Comparison of ENCODE assay signal across 24 cellular contexts in genomic region chr1:45335732-45336365, GRCh38. TPM values are rescaled to one million over a fixed set of nuclear protein-coding genes. Genes with fewer than 3 reads are reported as not detected.
DNase-seq lines count a peak whose midpoint lies in the region; ATAC-seq, FAIRE-seq and TF ChIP-seq lines count a peak whose summit lies in the region.
"Had no signal": no experiment of that assay in that cellular context is flagged by ENCODE, and none has a peak within 500 bp of the region (broad histone marks: within the 10 kb centered on the region; RNA-seq: fewer than 3 reads in every experiment).

No MANE protein-coding gene starts in this region.

- peaks cover 40% of the 10 kb centered on the region for H3K36me3 Mint-ChIP-seq in stimulated activated effector memory CD8-positive, alpha-beta T cell treated with anti-CD3 and anti-CD28 coated beads, Interleukin-12 subunit alpha, Interleukin-12 subunit beta, amount 100 ng/mL, for 72 hours

- H3K4me1 Mint-ChIP-seq in stimulated activated effector memory CD8-positive, alpha-beta T cell treated with anti-CD3 and anti-CD28 coated beads, Interleukin-12 subunit alpha, Interleukin-12 subunit beta, amount 100 ng/mL, for 72 hours, result peaks cover 57% of the 10 kb centered on the region

- H3K27ac ChIP-seq in HUES6 (ENCODE audit: low read depth, low read length), result 0 out of 2 replicates have a peak overlapping the region, but pooled peaks have one; percentile 7
- H3K27ac ChIP-seq: coronary artery, esophagus muscularis mucosa, neutrophil had no signal

- no peak for FAIRE-seq in GM12891 (lab: Jason Lieb, UNC)
- FAIRE-seq: GM18507 had no signal

- no peak for TF ChIP-seq POLR2A in GM12891 (IDR thresholded peaks at IDR 0.05; ENCODE audit: low read depth, low read length)

- H3K9me3 Mint-ChIP-seq in stimulated activated effector memory CD8-positive, alpha-beta T cell treated with anti-CD3 and anti-CD28 coated beads, Interleukin-12 subunit alpha, Interleukin-12 subunit beta, amount 100 ng/mL, for 72 hours, result no peaks in the 10 kb centered on the region
- H3K9me3 Mint-ChIP-seq: activated CD4-positive, alpha-beta memory T cell treated with anti-CD3 and anti-CD28 coated beads, Interleukin-2, amount 10 ng/mL, durations not matched to agents 7 days and 5 days; immature natural killer cell had no signal

- H3K9ac ChIP-seq in HUES6 (ENCODE audit: low read length), result no peak overlapping the region
- H3K9ac ChIP-seq: SK-N-SH had no signal

- peaks cover 7% of the 10 kb centered on the region; the same call in 1 of the 2 replicates for H3K4me1 ChIP-seq in HUES6 (ENCODE audit: control insufficient read depth, insufficient read depth, low read length)
- H3K4me1 ChIP-seq: BE2C had no signal

- no peak overlapping the region for H3K4me3 ChIP-seq in HUES6 (ENCODE audit: low read depth, low read length)
- H3K4me3 ChIP-seq: coronary artery, esophagus muscularis mucosa, HAP-1 had no signal

- H3K27ac Mint-ChIP-seq in stimulated activated effector memory CD8-positive, alpha-beta T cell treated with anti-CD3 and anti-CD28 coated beads, Interleukin-12 subunit alpha, Interleukin-12 subunit beta, amount 100 ng/mL, for 72 hours, result peak overlapping the region; percentile 71
- H3K27ac Mint-ChIP-seq: activated CD4-positive, alpha-beta memory T cell treated with anti-CD3 and anti-CD28 coated beads, Interleukin-2, amount 10 ng/mL, durations not matched to agents 7 days and 5 days; immature natural killer cell had no signal

- H3K9me3 ChIP-seq in HUES6 (ENCODE audit: control insufficient read depth, insufficient read depth, low read depth, low read length), result no peaks in the 10 kb centered on the region
- H3K9me3 ChIP-seq: BE2C, esophagus muscularis mucosa, HAP-1, neutrophil, SK-N-SH had no signal

- no peak for ATAC-seq in stimulated activated effector memory CD8-positive, alpha-beta T cell treated with anti-CD3 and anti-CD28 coated beads, Interleukin-12 subunit alpha, Interleukin-12 subunit beta, amount 100 ng/mL, for 72 hours
- ATAC-seq in left cardiac atrium, result no peak

- peak; percentile 73 for DNase-seq in SW480 (ENCODE audit: low spot score)
- DNase-seq in kidney tubule cell (ENCODE audit: low spot score), result peak; percentile 13
- DNase-seq in stimulated activated effector memory CD8-positive, alpha-beta T cell treated with anti-CD3 and anti-CD28 coated beads, Interleukin-12 subunit alpha, Interleukin-12 subunit beta, amount 100 ng/mL, for 72 hours (ENCODE audit: low spot score in 2 of 2), result no peak
- DNase-seq in foreskin melanocyte, result no peak
- no peak for DNase-seq in left cardiac atrium
- DNase-seq in GM12891 (ENCODE audit: insufficient read length, low spot score), result no peak
- DNase-seq: activated CD4-positive, alpha-beta memory T cell treated with anti-CD3 and anti-CD28 coated beads, Interleukin-2, amount 10 ng/mL, durations not matched to agents 7 days and 5 days; aorta; BE2C; DMS53; glutamatergic neuron; immature natural killer cell; mesenchymal stem cell; NCI-H1092; NCI-H2107; NCI-H526; SK-N-SH; stimulated activated CD4-positive, alpha-beta T cell treated with anti-CD3 and anti-CD28 coated beads, Interleukin-2, amount 100 ng/mL, for 48 hours had no signal

- H3K36me3 ChIP-seq in HUES6 (ENCODE audit: control insufficient read depth, insufficient read depth, low read length), result peaks cover 46% of the 10 kb centered on the region
- H3K36me3 ChIP-seq: BE2C had no signal

- no peak overlapping the region for H3K4me3 Mint-ChIP-seq in stimulated activated effector memory CD8-positive, alpha-beta T cell treated with anti-CD3 and anti-CD28 coated beads, Interleukin-12 subunit alpha, Interleukin-12 subunit beta, amount 100 ng/mL, for 72 hours
- H3K4me3 Mint-ChIP-seq: activated CD4-positive, alpha-beta memory T cell treated with anti-CD3 and anti-CD28 coated beads, Interleukin-2, amount 10 ng/mL, durations not matched to agents 7 days and 5 days; immature natural killer cell had no signal

- intact Hi-C loops in left cardiac atrium (cut with DNase I), result no loop called here

- no peaks in the 10 kb centered on the region for H3K27me3 ChIP-seq in HUES6 (ENCODE audit: control insufficient read depth, insufficient read depth, low read length)
- H3K27me3 ChIP-seq: BE2C, esophagus muscularis mucosa, neutrophil had no signal

TF ChIP-seq in GM12891, 5 proteins besides CTCF, POLR2A, EP300 and RAD21:
- TF ChIP-seq PAX5 (IDR thresholded peaks at IDR 0.05; ENCODE audit: insufficient read depth, low read length, severe bottlenecking), result no peak
- TF ChIP-seq POLR2AphosphoS5 (IDR thresholded peaks at IDR 0.05; ENCODE audit: low read depth, low read length), result no peak
- no peak for TF ChIP-seq SPI1 (IDR thresholded peaks at IDR 0.05; ENCODE audit: low read depth, low read length)
- TF ChIP-seq TAF1 (IDR thresholded peaks at IDR 0.05; ENCODE audit: low read depth, low read length), result no peak
- TF ChIP-seq POU2F2 (IDR thresholded peaks at IDR 0.05; ENCODE audit: low read depth, low read length), result no peak

RNA-seq across cellular contexts. Expression of gene TOE1, which starts 4.1 kb away (rescaled TPM):
- total RNA-seq in left cardiac atrium, result 1 to 10 TPM; 5.4 to 6.6 TPM
- polyA plus RNA-seq in GM12891 (2012; ENCODE audit: low read depth, missing spikeins), result 15.6 TPM

RNA-seq across cellular contexts. Expression of gene MUTYH, which starts 4.4 kb away (rescaled TPM):
- 10 to 100 TPM in 1 of 2 donors, 1 to 10 TPM in 1; 9.1 to 11.0 TPM for total RNA-seq in left cardiac atrium
- 20.9 TPM for polyA plus RNA-seq in GM12891 (2012; ENCODE audit: low read depth, missing spikeins)

RNA-seq across cellular contexts. Expression of gene HPDL, which starts 9.2 kb away (rescaled TPM):
- under 1 TPM; 0.27 to 0.50 TPM for total RNA-seq in left cardiac atrium
- 8.5 TPM for polyA plus RNA-seq in GM12891 (2012; ENCODE audit: low read depth, missing spikeins)
- polyA plus RNA-seq: aorta had no signal

Comparison
In these comparisons a context has a peak if more than half of its experiments do, and no peak if none do; other contexts are left out.
1. DNase-seq: peak in SW480 (single experiment) and kidney tubule cell (single experiment); none in stimulated activated effector memory CD8-positive, alpha-beta T cell treated with anti-CD3 and anti-CD28 coated beads, Interleukin-12 subunit alpha, Interleukin-12 subunit beta, amount 100 ng/mL, for 72 hours (0 of 2), foreskin melanocyte (single experiment), left cardiac atrium (single experiment) and GM12891 (single experiment).